ENCODE assay signal across 8 cellular contexts in the genomic region with DNA sequence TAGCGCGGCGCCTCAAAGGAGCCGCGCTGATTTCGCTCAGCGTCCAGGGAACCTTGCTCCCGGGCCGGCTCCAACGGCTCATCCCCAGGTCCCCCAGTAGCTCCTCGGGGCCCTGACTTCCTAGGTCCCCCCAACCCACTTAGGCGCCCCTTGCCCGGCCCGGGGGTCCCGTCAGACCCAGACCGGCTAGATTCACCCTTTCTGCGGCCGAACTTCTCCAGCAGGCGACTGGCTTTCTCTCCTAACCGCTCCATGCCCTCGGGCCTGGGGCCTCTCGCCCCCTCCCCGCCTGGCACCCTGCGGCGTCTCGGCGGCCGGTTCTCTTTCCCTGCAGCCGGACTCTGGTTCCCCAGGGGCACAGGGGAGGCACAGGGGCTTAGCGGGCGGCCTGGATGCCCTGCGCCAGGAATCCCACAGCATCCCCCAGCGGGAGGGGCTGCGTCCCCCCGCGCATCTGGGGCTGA. TPM values are rescaled to one million over a fixed set of nuclear protein-coding genes. Genes with fewer than 3 reads are reported as not detected.
A peak's percentile ranks its signal among the peaks of the same experiment; 100 is the strongest.
DNase-seq lines count a peak whose midpoint lies in the region; ATAC-seq and TF ChIP-seq lines count a peak whose summit lies in the region.

No MANE protein-coding gene starts in this region.

- no peaks in the 10 kb centered on the region for H3K36me3 ChIP-seq in body of pancreas (replicated peaks in 1 of 2; ENCODE audit: insufficient read depth in 1 of 2, low read depth in 2 of 2)
- no peaks in the 10 kb centered on the region for H3K36me3 ChIP-seq in lung (ENCODE audit: control insufficient read depth in 2 of 2, insufficient read depth in 2 of 2, low read length in 2 of 2)
- H3K36me3 ChIP-seq in uterus, result no peaks in the 10 kb centered on the region

- ATAC-seq in body of pancreas (no peak), lung (ENCODE audit: insufficient read depth, low FRiP score) (no peak)

- H3K4me1 Mint-ChIP-seq in activated naive CD4-positive, alpha-beta T cell treated with anti-CD3 and anti-CD28 coated beads for 36 hours (ENCODE audit: low read depth), result no peaks in the 10 kb centered on the region
- peaks cover 7% of the 10 kb centered on the region for H3K4me1 Mint-ChIP-seq in activated CD4-positive, alpha-beta T cell treated with anti-CD3 and anti-CD28 coated beads, Interleukin-2, amount 10 ng/mL, durations not matched to agents 24 days and 14 days

- intact Hi-C loops in activated naive CD4-positive, alpha-beta T cell treated with anti-CD3 and anti-CD28 coated beads for 36 hours (cut with micrococcal nuclease), result loop anchor here (1.0 to 2.0 kb wide), 3 partner anchors 25 to 411 kb away; a partner anchor contains a TSS
- intact Hi-C loops in body of pancreas (cut with DNase I) (no loop called here), uterus (cut with DNase I; ENCODE audit: low total_unique reads) (no loop called here)
- intact Hi-C loops in activated CD4-positive, alpha-beta T cell treated with anti-CD3 and anti-CD28 coated beads, Interleukin-2, amount 10 ng/mL, durations not matched to agents 24 days and 14 days (cut with micrococcal nuclease), result loop anchor here (2.0 to 10.0 kb wide), 6 partner anchors 25 to 1067 kb away; a partner anchor contains a TSS

- no peak for DNase-seq in activated naive CD4-positive, alpha-beta T cell treated with anti-CD3 and anti-CD28 coated beads for 36 hours
- no peak for DNase-seq in activated naive CD4-positive, alpha-beta T cell (lab: John Stamatoyannopoulos, UW)
- DNase-seq in body of pancreas (no peak), lung (ENCODE audit: low spot score) (no peak), uterus (no peak), KG1 (lab: John Stamatoyannopoulos, UW) (no peak), AG20443 (ENCODE audit: low spot score) (no peak)
- DNase-seq in activated CD4-positive, alpha-beta T cell treated with anti-CD3 and anti-CD28 coated beads, Interleukin-2, amount 10 ng/mL, durations not matched to agents 24 days and 14 days, result no peak

- WGBS in body of pancreas, 2 donors, result 0 to 1% methylated on average over 16 to 36 of the region's 36 CpGs
- WGBS in lung, 2 donors, result 0 to 2% methylated on average over 29 to 36 of the region's 36 CpGs

- peak overlapping the region; percentile 61 for H3K4me3 Mint-ChIP-seq in activated naive CD4-positive, alpha-beta T cell treated with anti-CD3 and anti-CD28 coated beads for 36 hours
- no peak overlapping the region for H3K4me3 Mint-ChIP-seq in activated CD4-positive, alpha-beta T cell treated with anti-CD3 and anti-CD28 coated beads, Interleukin-2, amount 10 ng/mL, durations not matched to agents 24 days and 14 days

- H3K27me3 Mint-ChIP-seq in activated naive CD4-positive, alpha-beta T cell treated with anti-CD3 and anti-CD28 coated beads for 36 hours (ENCODE audit: low read depth), result no peaks in the 10 kb centered on the region
- peaks cover 16% of the 10 kb centered on the region for H3K27me3 Mint-ChIP-seq in activated CD4-positive, alpha-beta T cell treated with anti-CD3 and anti-CD28 coated beads, Interleukin-2, amount 10 ng/mL, durations not matched to agents 24 days and 14 days

- H3K4me3 ChIP-seq in body of pancreas, result peak overlapping the region; percentile 64 to 74
- H3K4me3 ChIP-seq in lung, result peak overlapping the region; percentile 67
- peak overlapping the region; percentile 65 to 85 for H3K4me3 ChIP-seq in uterus

- H3K4me1 ChIP-seq in body of pancreas (peaks cover 60% of the 10 kb centered on the region), lung (ENCODE audit: control insufficient read depth in 2 of 2, insufficient read depth in 2 of 2, low read length in 2 of 2) (peaks cover 0 to 17% of the 10 kb centered on the region in 2 donors), uterus (peaks cover 1 to 6% of the 10 kb centered on the region in 2 donors)

- H3K9me3 ChIP-seq in body of pancreas, result no peaks in the 10 kb centered on the region
- H3K9me3 ChIP-seq in lung (ENCODE audit: control insufficient read depth in 2 of 2, insufficient read depth in 1 of 2, low read length in 1 of 2), result no peaks in the 10 kb centered on the region
- no peaks in the 10 kb centered on the region for H3K9me3 ChIP-seq in uterus

- CTCF ChIA-PET in activated naive CD4-positive, alpha-beta T cell treated with anti-CD3 and anti-CD28 coated beads for 36 hours (lab: Charles Lee), result interaction anchor here (0.7 to 18.5 kb wide), 22 partner anchors 9 to 425 kb away, joined by 3 to 713 read pairs (median 7); a partner anchor contains a TSS

- H3K27ac Mint-ChIP-seq in activated naive CD4-positive, alpha-beta T cell treated with anti-CD3 and anti-CD28 coated beads for 36 hours, result no peak overlapping the region
- H3K27ac Mint-ChIP-seq in activated CD4-positive, alpha-beta T cell treated with anti-CD3 and anti-CD28 coated beads, Interleukin-2, amount 10 ng/mL, durations not matched to agents 24 days and 14 days, result no peak overlapping the region

- H3K36me3 Mint-ChIP-seq in activated naive CD4-positive, alpha-beta T cell treated with anti-CD3 and anti-CD28 coated beads for 36 hours (ENCODE audit: low read depth), result no peaks in the 10 kb centered on the region
- H3K36me3 Mint-ChIP-seq in activated CD4-positive, alpha-beta T cell treated with anti-CD3 and anti-CD28 coated beads, Interleukin-2, amount 10 ng/mL, durations not matched to agents 24 days and 14 days (ENCODE audit: low read depth), result no peaks in the 10 kb centered on the region

- H3K27me3 ChIP-seq in body of pancreas (no peaks in the 10 kb centered on the region), lung (ENCODE audit: control insufficient read depth, insufficient read depth) (no peaks in the 10 kb centered on the region), uterus (no peaks in the 10 kb centered on the region)

- peak overlapping the region; percentile 70 to 91 (median 87) for H3K27ac ChIP-seq in body of pancreas
- peak overlapping the region; percentile 69 to 92 for H3K27ac ChIP-seq in lung (ENCODE audit: low read depth in 1 of 2, low read length in 1 of 2)
- H3K27ac ChIP-seq in uterus, result peak overlapping the region; percentile 88 to 96

- H3K9me3 Mint-ChIP-seq in activated naive CD4-positive, alpha-beta T cell treated with anti-CD3 and anti-CD28 coated beads for 36 hours, result no peaks in the 10 kb centered on the region
- no peaks in the 10 kb centered on the region for H3K9me3 Mint-ChIP-seq in activated CD4-positive, alpha-beta T cell treated with anti-CD3 and anti-CD28 coated beads, Interleukin-2, amount 10 ng/mL, durations not matched to agents 24 days and 14 days

- TF ChIP-seq POLR2A in body of pancreas (IDR thresholded peaks at IDR 0.05) (no peak), uterus (IDR thresholded peaks at IDR 0.05) (no peak)

- no peak for TF ChIP-seq CTCF in body of pancreas (IDR thresholded peaks at IDR 0.05)
- TF ChIP-seq CTCF in lung (IDR thresholded peaks at IDR 0.05; ENCODE audit: control extremely low read depth, extremely low read depth), result no peak
- TF ChIP-seq CTCF in uterus (IDR thresholded peaks at IDR 0.05), result no peak

RNA-seq across cellular contexts. Expression of a gene that starts 0.3 kb away (rescaled TPM):
- total RNA-seq in activated naive CD4-positive, alpha-beta T cell treated with anti-CD3 and anti-CD28 coated beads for 36 hours, result 1 to 10 TPM; 2.1 to 2.8 TPM
- total RNA-seq in body of pancreas (10 to 100 TPM; 15.8 to 19.5 TPM), lung (10 to 100 TPM; 33.8 to 34.2 TPM), uterus (10 to 100 TPM in 3 of 4 donors, 1 to 10 TPM in 1; 6.8 to 51.7 (median 27.1) TPM)
- 10 to 100 TPM in 1 of 2 donors, 1 to 10 TPM in 1; 7.2 to 23.7 TPM for polyA plus RNA-seq in lung
- total RNA-seq in activated CD4-positive, alpha-beta T cell treated with anti-CD3 and anti-CD28 coated beads, Interleukin-2, amount 10 ng/mL, durations not matched to agents 24 days and 14 days, result 2.4 and 2.7 TPM in 2 replicates

RNA-seq across cellular contexts. Expression of a gene that starts 25.2 kb away (rescaled TPM):
- 10 to 100 TPM; 97.1 to 97.3 TPM for total RNA-seq in activated naive CD4-positive, alpha-beta T cell treated with anti-CD3 and anti-CD28 coated beads for 36 hours
- 10 to 100 TPM; 16.8 to 47.0 TPM for total RNA-seq in body of pancreas
- total RNA-seq in lung, result 10 to 100 TPM; 47.2 to 49.0 TPM
- 10 to 100 TPM; 28.3 to 45.5 TPM for polyA plus RNA-seq in lung
- total RNA-seq in uterus, result 10 to 100 TPM; 30.0 to 65.3 (median 34.7) TPM
- 59.4 and 63.1 TPM in 2 replicates for total RNA-seq in activated CD4-positive, alpha-beta T cell treated with anti-CD3 and anti-CD28 coated beads, Interleukin-2, amount 10 ng/mL, durations not matched to agents 24 days and 14 days

RNA-seq across cellular contexts. Expression of a gene that starts 27.9 kb away (rescaled TPM):
- 1 to 10 TPM; 8.3 to 9.3 TPM for total RNA-seq in activated naive CD4-positive, alpha-beta T cell treated with anti-CD3 and anti-CD28 coated beads for 36 hours
- 10 to 100 TPM in 1 of 2 donors, 1 to 10 TPM in 1; 4.0 to 11.2 TPM for total RNA-seq in body of pancreas
- 10 to 100 TPM; 10.3 to 14.9 TPM for total RNA-seq in lung
- polyA plus RNA-seq in lung, result 1 to 10 TPM; 7.5 to 8.4 TPM
- 10 to 100 TPM in 2 of 4 donors, 1 to 10 TPM in 2; 7.2 to 18.6 (median 10.4) TPM for total RNA-seq in uterus
- 6.7 and 8.2 TPM in 2 replicates for total RNA-seq in activated CD4-positive, alpha-beta T cell treated with anti-CD3 and anti-CD28 coated beads, Interleukin-2, amount 10 ng/mL, durations not matched to agents 24 days and 14 days

RNA-seq across cellular contexts. Expression of a gene that starts 52.7 kb away (rescaled TPM):
- 100 to 1,000 TPM; 120 to 125 TPM for total RNA-seq in activated naive CD4-positive, alpha-beta T cell treated with anti-CD3 and anti-CD28 coated beads for 36 hours
- total RNA-seq in body of pancreas (10 to 100 TPM; 47.0 to 93.3 TPM), lung (100 to 1,000 TPM in 1 of 2 donors, 10 to 100 TPM in 1; 64.8 to 107 TPM), uterus (100 to 1,000 TPM in 2 of 4 donors, 10 to 100 TPM in 2; 18.4 to 121 (median 92.0) TPM)
- polyA plus RNA-seq in lung, result 100 to 1,000 TPM in 1 of 2 donors, 10 to 100 TPM in 1; 94.6 to 147 TPM
- total RNA-seq in activated CD4-positive, alpha-beta T cell treated with anti-CD3 and anti-CD28 coated beads, Interleukin-2, amount 10 ng/mL, durations not matched to agents 24 days and 14 days, result 150 TPM in 2 replicates

RNA-seq across cellular contexts. Expression of a gene that starts 52.9 kb away (rescaled TPM):
- 10 to 100 TPM; 81.0 to 92.8 TPM for total RNA-seq in activated naive CD4-positive, alpha-beta T cell treated with anti-CD3 and anti-CD28 coated beads for 36 hours
- 10 to 100 TPM; 36.1 to 40.2 TPM for total RNA-seq in body of pancreas
- total RNA-seq in lung, result 10 to 100 TPM; 45.6 to 54.7 TPM
- 10 to 100 TPM; 19.2 to 56.5 TPM for polyA plus RNA-seq in lung
- 100 to 1,000 TPM in 1 of 4 donors, 10 to 100 TPM in 3; 57.9 to 126 (median 75.6) TPM for total RNA-seq in uterus
- total RNA-seq in activated CD4-positive, alpha-beta T cell treated with anti-CD3 and anti-CD28 coated beads, Interleukin-2, amount 10 ng/mL, durations not matched to agents 24 days and 14 days, result 198 and 200 TPM in 2 replicates

Comparison
In these comparisons a context has a peak if more than half of its experiments do, and no peak if none do; other contexts are left out.
1. intact Hi-C loops: an anchor here in activated naive CD4-positive, alpha-beta T cell treated with anti-CD3 and anti-CD28 coated beads for 36 hours (1.0 to 2.0 kb wide) and activated CD4-positive, alpha-beta T cell treated with anti-CD3 and anti-CD28 coated beads, Interleukin-2, amount 10 ng/mL, durations not matched to agents 24 days and 14 days (2.0 to 10.0 kb wide); none called in body of pancreas and uterus.